ENCODE assay signal across 2 cellular contexts in the genomic region with DNA sequence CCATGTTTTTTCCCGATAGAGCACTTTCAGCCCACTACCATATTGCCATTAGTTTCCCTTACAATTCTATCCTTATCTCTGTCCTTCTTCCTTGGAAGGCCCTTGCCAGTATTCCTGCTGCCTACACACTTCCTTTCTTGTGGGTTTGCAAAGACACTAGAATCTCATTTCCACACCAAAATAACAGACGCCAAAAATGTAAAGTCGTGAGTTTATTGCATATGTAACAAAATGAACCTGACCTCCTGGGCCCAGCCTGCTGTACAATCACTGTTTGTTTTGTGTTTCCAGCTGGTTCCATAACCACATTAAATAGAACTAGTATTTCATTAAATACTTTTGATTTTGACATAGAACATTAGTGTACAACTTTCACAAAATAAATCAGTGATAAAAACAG.
TF ChIP-seq lines count a peak whose summit lies in the region.

No MANE protein-coding gene starts in this region.

TF ChIP-seq in K562, 482 proteins besides CTCF, POLR2A, EP300 and RAD21 (continued from another document):
- TF ChIP-seq, protein P1, sequence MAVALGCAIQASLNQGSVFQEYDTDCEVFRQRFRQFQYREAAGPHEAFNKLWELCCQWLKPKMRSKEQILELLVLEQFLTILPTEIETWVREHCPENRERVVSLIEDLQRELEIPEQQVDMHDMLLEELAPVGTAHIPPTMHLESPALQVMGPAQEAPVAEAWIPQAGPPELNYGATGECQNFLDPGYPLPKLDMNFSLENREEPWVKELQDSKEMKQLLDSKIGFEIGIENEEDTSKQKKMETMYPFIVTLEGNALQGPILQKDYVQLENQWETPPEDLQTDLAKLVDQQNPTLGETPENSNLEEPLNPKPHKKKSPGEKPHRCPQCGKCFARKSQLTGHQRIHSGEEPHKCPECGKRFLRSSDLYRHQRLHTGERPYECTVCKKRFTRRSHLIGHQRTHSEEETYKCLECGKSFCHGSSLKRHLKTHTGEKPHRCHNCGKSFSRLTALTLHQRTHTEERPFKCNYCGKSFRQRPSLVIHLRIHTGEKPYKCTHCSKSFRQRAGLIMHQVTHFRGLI (CRISPR knock-in tag; IDR thresholded peaks at IDR 0.05): no peak
TF ChIP-seq in K562: peak in this region for 2.

TF ChIP-seq in SK-N-SH, 30 proteins besides CTCF, POLR2A, EP300 and RAD21:
- TF ChIP-seq, protein P2, sequence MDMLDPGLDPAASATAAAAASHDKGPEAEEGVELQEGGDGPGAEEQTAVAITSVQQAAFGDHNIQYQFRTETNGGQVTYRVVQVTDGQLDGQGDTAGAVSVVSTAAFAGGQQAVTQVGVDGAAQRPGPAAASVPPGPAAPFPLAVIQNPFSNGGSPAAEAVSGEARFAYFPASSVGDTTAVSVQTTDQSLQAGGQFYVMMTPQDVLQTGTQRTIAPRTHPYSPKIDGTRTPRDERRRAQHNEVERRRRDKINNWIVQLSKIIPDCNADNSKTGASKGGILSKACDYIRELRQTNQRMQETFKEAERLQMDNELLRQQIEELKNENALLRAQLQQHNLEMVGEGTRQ (IDR thresholded peaks at IDR 0.05; ENCODE audit: borderline replicate concordance, low read depth, low read length): no peak
- no peak for TF ChIP-seq RXRA (IDR thresholded peaks at IDR 0.05; ENCODE audit: borderline replicate concordance, low read depth)
- no peak for TF ChIP-seq GATA2 (CRISPR knock-in tag; IDR thresholded peaks at IDR 0.05)
- TF ChIP-seq POLR2AphosphoS5 (IDR thresholded peaks at IDR 0.05; ENCODE audit: low read depth, low read length): no peak
